In genomic region chr10:102657451-102657850, GRCh38 we compare ENCODE assay signal across 12 cellular contexts. TPM values are rescaled to one million over a fixed set of nuclear protein-coding genes. Genes with fewer than 3 reads are reported as not detected.
DNase-seq lines count a peak whose midpoint lies in the region; ATAC-seq and TF ChIP-seq lines count a peak whose summit lies in the region.
"Had no signal": no experiment of that assay in that cellular context is flagged by ENCODE, and none has a peak within 500 bp of the region (broad histone marks: within the 10 kb centered on the region; RNA-seq: fewer than 3 reads in every experiment).

No MANE protein-coding gene starts in this region.

- 31 to 33% methylated on average over 11 of the region's 11 CpGs for WGBS in body of pancreas, 2 donors
- WGBS in thyroid gland, 2 donors = 77 to 80% methylated on average over 11 of the region's 11 CpGs
- 45 to 57% (median 53%) methylated on average over 11 of the region's 11 CpGs for WGBS in adrenal gland, 4 donors

- no peaks in the 10 kb centered on the region for H3K27me3 Mint-ChIP-seq in activated naive CD4-positive, alpha-beta T cell treated with anti-CD3 and anti-CD28 coated beads, Interleukin-2, amount 50 U/mL, for 24 hours
- H3K27me3 Mint-ChIP-seq: naive B cell had no signal

- TF ChIP-seq POLR2A in body of pancreas (IDR thresholded peaks at IDR 0.05) (no peak), thyroid gland (IDR thresholded peaks at IDR 0.05) (no peak), adrenal gland (IDR thresholded peaks at IDR 0.05) (no peak)

- intact Hi-C loops in body of pancreas (cut with DNase I) (no loop called here), thyroid gland (cut with DNase I) (no loop called here), adrenal gland (cut with DNase I) (no loop called here)

- H3K36me3 ChIP-seq in body of pancreas (replicated peaks in 1 of 2; ENCODE audit: insufficient read depth in 1 of 2, low read depth in 2 of 2) (peaks cover 0 to 13% of the 10 kb centered on the region in 2 donors), mucosa of rectum (ENCODE audit: control insufficient read depth in 2 of 2, insufficient read depth in 2 of 2, low read length in 2 of 2) (peaks cover 34 to 39% of the 10 kb centered on the region in 2 donors), thyroid gland (peaks cover 35 to 59% of the 10 kb centered on the region in 2 donors), adrenal gland (replicated peaks in 1 of 2) (peaks cover 0 to 62% of the 10 kb centered on the region in 2 donors)

- no peaks in the 10 kb centered on the region for H3K9me3 ChIP-seq in body of pancreas
- no peaks in the 10 kb centered on the region for H3K9me3 ChIP-seq in mucosa of rectum (ENCODE audit: control insufficient read depth in 2 of 2, low read length in 2 of 2)
- no peaks in the 10 kb centered on the region for H3K9me3 ChIP-seq in thyroid gland
- H3K9me3 ChIP-seq in adrenal gland (replicated peaks in 1 of 3) = no peaks in the 10 kb centered on the region

- no peak overlapping the region for H3K4me3 Mint-ChIP-seq in activated naive CD4-positive, alpha-beta T cell treated with anti-CD3 and anti-CD28 coated beads, Interleukin-2, amount 50 U/mL, for 24 hours
- H3K4me3 Mint-ChIP-seq: naive B cell had no signal

- TF ChIP-seq CTCF in body of pancreas (IDR thresholded peaks at IDR 0.05) (no peak), thyroid gland (IDR thresholded peaks at IDR 0.05) (no peak), adrenal gland (IDR thresholded peaks at IDR 0.05) (no peak)

- peak overlapping the region; percentile 55 for H3K27ac Mint-ChIP-seq in activated naive CD4-positive, alpha-beta T cell treated with anti-CD3 and anti-CD28 coated beads, Interleukin-2, amount 50 U/mL, for 24 hours

- peak overlapping the region; percentile 74 to 97 (median 86) for H3K27ac ChIP-seq in body of pancreas
- H3K27ac ChIP-seq in mucosa of rectum (ENCODE audit: low read depth in 2 of 2, low read length in 2 of 2) = peak overlapping the region; percentile 74 to 76
- H3K27ac ChIP-seq in thyroid gland = peak overlapping the region in 2 of 3 donors; percentile 35 to 66
- peak overlapping the region in 2 of 5 donors; percentile 41 to 60 for H3K27ac ChIP-seq in adrenal gland

- no peak for DNase-seq in activated naive CD4-positive, alpha-beta T cell treated with anti-CD3 and anti-CD28 coated beads, Interleukin-2, amount 50 U/mL, for 16 hours
- DNase-seq in body of pancreas (no peak), thyroid gland (no peak), adrenal gland (no peak), GF-D8 (lab: John Stamatoyannopoulos, UW) (no peak), kidney tubule cell (ENCODE audit: low spot score) (no peak)
- DNase-seq: naive B cell; NCI-H1694; NCI-H748 treated with DMSO at 0.1 percent for 48 hours; stimulated activated CD4-positive, alpha-beta T cell treated with anti-CD3 and anti-CD28 coated beads, Interleukin-12 subunit alpha, Interleukin-12 subunit beta, amount 100 ng/mL, for 4 hours had no signal

- peaks cover 51% of the 10 kb centered on the region for H3K4me1 Mint-ChIP-seq in activated naive CD4-positive, alpha-beta T cell treated with anti-CD3 and anti-CD28 coated beads, Interleukin-2, amount 50 U/mL, for 24 hours

- H3K9ac ChIP-seq in mucosa of rectum (ENCODE audit: low read depth in 1 of 2, low read length in 2 of 2) = peak overlapping the region; percentile 14 to 30

- H3K4me1 ChIP-seq in body of pancreas = peaks cover 80% of the 10 kb centered on the region
- peaks cover 40 to 45% of the 10 kb centered on the region in 2 donors for H3K4me1 ChIP-seq in mucosa of rectum (ENCODE audit: control insufficient read depth in 2 of 2, insufficient read depth in 2 of 2, low read length in 2 of 2)
- peaks cover 5 to 34% of the 10 kb centered on the region in 2 donors for H3K4me1 ChIP-seq in thyroid gland
- peaks cover 11 to 52% of the 10 kb centered on the region in 2 donors for H3K4me1 ChIP-seq in adrenal gland (replicated peaks in 1 of 2)

- no peaks in the 10 kb centered on the region for H3K9me3 Mint-ChIP-seq in activated naive CD4-positive, alpha-beta T cell treated with anti-CD3 and anti-CD28 coated beads, Interleukin-2, amount 50 U/mL, for 24 hours
- H3K9me3 Mint-ChIP-seq: naive B cell had no signal

- H3K4me3 ChIP-seq in body of pancreas (no peak overlapping the region), mucosa of rectum (ENCODE audit: low read length in 2 of 2) (no peak overlapping the region), thyroid gland (replicated peaks in 1 of 3) (no peak overlapping the region), adrenal gland (no peak overlapping the region)

- H3K36me3 Mint-ChIP-seq in activated naive CD4-positive, alpha-beta T cell treated with anti-CD3 and anti-CD28 coated beads, Interleukin-2, amount 50 U/mL, for 24 hours = peaks cover 6% of the 10 kb centered on the region

- H3K27me3 ChIP-seq in body of pancreas (no peaks in the 10 kb centered on the region), mucosa of rectum (ENCODE audit: control insufficient read depth in 2 of 2, insufficient read depth in 2 of 2, low read length in 2 of 2) (no peaks in the 10 kb centered on the region), thyroid gland (no peaks in the 10 kb centered on the region), adrenal gland (no peaks in the 10 kb centered on the region)

- no peak for ATAC-seq in body of pancreas

RNA-seq across cellular contexts. Expression of gene TRIM8, which starts 13.2 kb away (rescaled TPM):
- total RNA-seq in body of pancreas (100 to 1,000 TPM; 121 to 156 TPM), thyroid gland (100 to 1,000 TPM; 138 to 187 (median 162) TPM), adrenal gland (100 to 1,000 TPM in 7 of 8 donors, 10 to 100 TPM in 1; 73.1 to 175 (median 138) TPM)
- 10 to 100 TPM; 45.0 to 57.6 (median 53.0) TPM for polyA plus RNA-seq in adrenal gland

RNA-seq across cellular contexts. Expression of gene ARL3, which starts 56.7 kb away (rescaled TPM):
- total RNA-seq in body of pancreas = 1 to 10 TPM; 1.8 to 4.0 TPM
- total RNA-seq in thyroid gland = 10 to 100 TPM in 2 of 4 donors, 1 to 10 TPM in 2; 6.6 to 13.4 (median 10.2) TPM
- total RNA-seq in adrenal gland = 10 to 100 TPM in 3 of 8 donors, 1 to 10 TPM in 5; 4.8 to 13.2 (median 7.9) TPM
- 10 to 100 TPM in 1 of 3 donors, 1 to 10 TPM in 2; 6.4 to 20.5 (median 7.6) TPM for polyA plus RNA-seq in adrenal gland

RNA-seq across cellular contexts. Expression of gene SFXN2, which starts 57.0 kb away (rescaled TPM):
- 1 to 10 TPM; 2.1 to 7.3 TPM for total RNA-seq in body of pancreas
- total RNA-seq in thyroid gland = 10 to 100 TPM in 3 of 4 donors, 1 to 10 TPM in 1; 5.1 to 38.4 (median 20.9) TPM
- 10 to 100 TPM in 2 of 8 donors, 1 to 10 TPM in 5, under 1 TPM in 1; 0.91 to 12.2 (median 6.4) TPM for total RNA-seq in adrenal gland
- polyA plus RNA-seq in adrenal gland = 1 to 10 TPM; 3.7 to 4.4 (median 4.1) TPM
